In the genomic region with DNA sequence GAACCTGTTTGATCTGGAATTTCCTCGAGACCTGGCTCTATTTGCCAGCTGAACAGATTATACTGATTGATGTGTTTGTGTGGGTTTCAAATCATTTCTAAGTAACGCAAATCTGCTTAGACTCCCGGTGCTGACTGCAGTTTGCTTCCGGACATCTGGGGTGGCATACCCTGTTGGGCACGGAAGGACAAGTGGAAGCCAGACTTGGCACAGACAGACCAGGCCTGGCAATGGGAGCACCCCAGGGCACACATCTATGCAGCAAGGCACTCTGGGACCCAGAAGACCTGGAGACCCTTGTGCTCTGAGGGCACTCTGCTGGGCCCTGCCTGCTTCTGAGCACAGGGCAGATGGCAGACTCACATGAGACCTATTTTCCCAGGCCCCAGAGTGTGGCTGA, we compare ENCODE assay signal across 32 cellular contexts.
"Had no signal": no experiment of that assay in that cellular context is flagged by ENCODE, and none has a peak within 500 bp of the region (broad histone marks: within the 10 kb centered on the region; RNA-seq: fewer than 3 reads in every experiment).

No MANE protein-coding gene starts in this region.

- H3K27ac ChIP-seq: ascending aorta, cardiac muscle cell, SJCRH30, SK-N-MC, VCaP had no signal

- H3K4me3 Mint-ChIP-seq: activated CD4-positive, alpha-beta memory T cell treated with anti-CD3 and anti-CD28 coated beads, Interleukin-2, amount 10 ng/mL, durations not matched to agents 7 days and 5 days; activated CD8-positive, alpha-beta memory T cell treated with anti-CD3 and anti-CD28 coated beads, Interleukin-2, amount 10 ng/mL, durations not matched to agents 7 days and 5 days; activated naive CD4-positive, alpha-beta T cell treated with anti-CD3 and anti-CD28 coated beads, Interleukin-2, amount 10 ng/mL, durations not matched to agents 7 days and 5 days; activated naive CD8-positive, alpha-beta T cell; activated naive CD8-positive, alpha-beta T cell treated with anti-CD3 and anti-CD28 coated beads, Interleukin-2, amount 50 U/mL, for 24 hours had no signal

- H3K4me1 ChIP-seq: ascending aorta, SJCRH30 had no signal

- H3K36me3 Mint-ChIP-seq: activated CD8-positive, alpha-beta memory T cell treated with anti-CD3 and anti-CD28 coated beads, Interleukin-2, amount 10 ng/mL, durations not matched to agents 7 days and 5 days; activated naive CD4-positive, alpha-beta T cell treated with anti-CD3 and anti-CD28 coated beads, Interleukin-2, amount 10 ng/mL, durations not matched to agents 7 days and 5 days; activated naive CD8-positive, alpha-beta T cell had no signal

- H3K4me1 Mint-ChIP-seq: activated CD4-positive, alpha-beta memory T cell treated with anti-CD3 and anti-CD28 coated beads, Interleukin-2, amount 10 ng/mL, durations not matched to agents 7 days and 5 days; activated CD8-positive, alpha-beta memory T cell treated with anti-CD3 and anti-CD28 coated beads, Interleukin-2, amount 10 ng/mL, durations not matched to agents 7 days and 5 days; activated naive CD4-positive, alpha-beta T cell treated with anti-CD3 and anti-CD28 coated beads, Interleukin-2, amount 10 ng/mL, durations not matched to agents 7 days and 5 days; activated naive CD8-positive, alpha-beta T cell treated with anti-CD3 and anti-CD28 coated beads, Interleukin-2, amount 50 U/mL, for 24 hours had no signal

- H3K4me3 ChIP-seq: ascending aorta, cardiac muscle cell, MG63, SJCRH30, SK-N-MC had no signal

- H3K9me3 ChIP-seq: ascending aorta, MG63, SJCRH30 had no signal

- ATAC-seq: activated CD8-positive, alpha-beta memory T cell treated with anti-CD3 and anti-CD28 coated beads, Interleukin-2, amount 10 ng/mL, durations not matched to agents 7 days and 5 days; activated naive CD8-positive, alpha-beta T cell treated with anti-CD3 and anti-CD28 coated beads, Interleukin-2, amount 50 U/mL, for 24 hours; Panc1 had no signal

- H3K36me3 ChIP-seq: ascending aorta, cardiac muscle cell, MG63, SJCRH30 had no signal

- H3K27me3 ChIP-seq: ascending aorta, cardiac muscle cell, MG63, SJCRH30 had no signal

- DNase-seq: activated CD4-positive, alpha-beta memory T cell treated with anti-CD3 and anti-CD28 coated beads, Interleukin-2, amount 10 ng/mL, durations not matched to agents 7 days and 5 days; activated CD4-positive, alpha-beta T cell treated with anti-CD3 and anti-CD28 coated beads for 1 hour; activated CD4-positive, alpha-beta T cell treated with anti-CD3 and anti-CD28 coated beads for 48 hours; activated CD4-positive, CD25-positive, alpha-beta regulatory T cell; activated CD8-positive, alpha-beta memory T cell treated with anti-CD3 and anti-CD28 coated beads for 24 hours; activated CD8-positive, alpha-beta memory T cell treated with anti-CD3 and anti-CD28 coated beads, Interleukin-2, amount 10 ng/mL, durations not matched to agents 7 days and 5 days; activated CD8-positive, alpha-beta memory T cell treated with anti-CD3 and anti-CD28 coated beads, Interleukin-2, amount 50 U/mL, for 48 hours; activated effector memory CD4-positive, alpha-beta T cell treated with Interleukin-2 at 50 U/mL for 16 hours; activated naive CD4-positive, alpha-beta T cell treated with anti-CD3 and anti-CD28 coated beads, Interleukin-2, amount 10 ng/mL, durations not matched to agents 7 days and 5 days; activated naive CD8-positive, alpha-beta T cell treated with anti-CD3 and anti-CD28 coated beads, Interleukin-2, amount 50 U/mL, for 24 hours; activated T-cell treated with anti-CD3 and anti-CD28 coated beads, Interleukin-2, amount 50 U/mL, for 48 hours; Kasumi-1; MG63; NCI-H1048; NCI-H1105 treated with DMSO at 0.1 percent for 48 hours; NCI-H1436; NCI-H1694; NCI-H2029; NCI-H510A; NCI-H526; NCI-H748 treated with DMSO at 0.1 percent for 48 hours; SHP77; SJCRH30; T-helper 1 cell; T-helper 2 cell; T-helper 9 cell had no signal

- H3K9me3 Mint-ChIP-seq: activated CD4-positive, alpha-beta memory T cell treated with anti-CD3 and anti-CD28 coated beads, Interleukin-2, amount 10 ng/mL, durations not matched to agents 7 days and 5 days; activated naive CD4-positive, alpha-beta T cell treated with anti-CD3 and anti-CD28 coated beads, Interleukin-2, amount 10 ng/mL, durations not matched to agents 7 days and 5 days; activated naive CD8-positive, alpha-beta T cell treated with anti-CD3 and anti-CD28 coated beads, Interleukin-2, amount 50 U/mL, for 24 hours had no signal

- H3K27ac Mint-ChIP-seq: activated CD4-positive, alpha-beta memory T cell treated with anti-CD3 and anti-CD28 coated beads, Interleukin-2, amount 10 ng/mL, durations not matched to agents 7 days and 5 days; activated CD8-positive, alpha-beta memory T cell treated with anti-CD3 and anti-CD28 coated beads, Interleukin-2, amount 10 ng/mL, durations not matched to agents 7 days and 5 days; activated naive CD4-positive, alpha-beta T cell treated with anti-CD3 and anti-CD28 coated beads, Interleukin-2, amount 10 ng/mL, durations not matched to agents 7 days and 5 days; activated naive CD8-positive, alpha-beta T cell; activated naive CD8-positive, alpha-beta T cell treated with anti-CD3 and anti-CD28 coated beads, Interleukin-2, amount 50 U/mL, for 24 hours had no signal

- H3K27me3 Mint-ChIP-seq: activated CD4-positive, alpha-beta memory T cell treated with anti-CD3 and anti-CD28 coated beads, Interleukin-2, amount 10 ng/mL, durations not matched to agents 7 days and 5 days; activated CD8-positive, alpha-beta memory T cell treated with anti-CD3 and anti-CD28 coated beads, Interleukin-2, amount 10 ng/mL, durations not matched to agents 7 days and 5 days; activated naive CD4-positive, alpha-beta T cell treated with anti-CD3 and anti-CD28 coated beads, Interleukin-2, amount 10 ng/mL, durations not matched to agents 7 days and 5 days; activated naive CD8-positive, alpha-beta T cell treated with anti-CD3 and anti-CD28 coated beads, Interleukin-2, amount 50 U/mL, for 24 hours had no signal
